9 cellular contexts compared by ENCODE assay signal in genomic region chr3:45659661-45660566, GRCh38. TPM values are rescaled to one million over a fixed set of nuclear protein-coding genes. Genes with fewer than 3 reads are reported as not detected.
DNase-seq lines count a peak whose midpoint lies in the region; ATAC-seq, FAIRE-seq and TF ChIP-seq lines count a peak whose summit lies in the region.
"Had no signal": no experiment of that assay in that cellular context is flagged by ENCODE, and none has a peak within 500 bp of the region (broad histone marks: within the 10 kb centered on the region; RNA-seq: fewer than 3 reads in every experiment).

No MANE protein-coding gene starts in this region.

- no peak for TF ChIP-seq POLR2A in GM12891 (IDR thresholded peaks at IDR 0.05; ENCODE audit: low read depth, low read length)

- H3K79me2 ChIP-seq in neural cell (replicated peaks; ENCODE audit: insufficient read depth, low read length), result no peaks in the 10 kb centered on the region

- no peaks in the 10 kb centered on the region for H3F3A ChIP-seq in neural cell (ENCODE audit: insufficient read depth, low read length, poor library complexity, severe bottlenecking)

- H3K9ac ChIP-seq in neural cell (ENCODE audit: low read length), result no peak overlapping the region

- H3K4me2 ChIP-seq in neural cell (ENCODE audit: low read length), result no peak overlapping the region

- H3K27me3 ChIP-seq in neural cell (ENCODE audit: insufficient read depth, low read depth, low read length), result no peaks in the 10 kb centered on the region

- H3K27ac ChIP-seq in neural cell (ENCODE audit: low read length), result no peak overlapping the region

- TF ChIP-seq CTCF in neural cell (IDR thresholded peaks at IDR 0.05; ENCODE audit: poor library complexity, severe bottlenecking), result peak; percentile 51

- TF ChIP-seq EP300 in neural cell (conservative IDR thresholded peaks at IDR 0.05; ENCODE audit: poor library complexity, severe bottlenecking), result no peak

- H3K9me2 ChIP-seq in neural cell (ENCODE audit: insufficient read depth, low read length), result no peaks in the 10 kb centered on the region

- no peak overlapping the region for H2AFZ ChIP-seq in neural cell (ENCODE audit: low read depth, low read length)

- TF ChIP-seq RAD21 in neural cell (conservative IDR thresholded peaks at IDR 0.05), result no peak

- no peaks in the 10 kb centered on the region for H3K9me3 ChIP-seq in neural cell (ENCODE audit: low read length)

- FAIRE-seq in GM12891 (lab: Jason Lieb, UNC), result no peak
- FAIRE-seq: endometrium had no signal

- no peaks in the 10 kb centered on the region for H3K36me3 ChIP-seq in neural cell (ENCODE audit: insufficient read depth, low read length)

- peak; percentile 44 for DNase-seq in activated CD4-positive, CD25-positive, alpha-beta regulatory T cell treated with anti-CD3 and anti-CD28 coated beads, Interleukin-2, amount 50 U/mL, for 72 hours
- peak; percentile 77 for DNase-seq in NCI-H2029 (lab: John Stamatoyannopoulos, UW)
- DNase-seq in activated T-cell treated with anti-CD3 and anti-CD28 coated beads for 24 hours (ENCODE audit: low read depth), result peak; percentile 20
- peak; percentile 85 for DNase-seq in fibroblast of gingiva (ENCODE audit: low read depth)
- no peak for DNase-seq in GM12891 (ENCODE audit: insufficient read length, low spot score)

- H4K20me1 ChIP-seq in neural cell (ENCODE audit: insufficient read depth), result no peaks in the 10 kb centered on the region

- no peak for ATAC-seq in activated CD4-positive, CD25-positive, alpha-beta regulatory T cell treated with anti-CD3 and anti-CD28 coated beads, Interleukin-2, amount 50 U/mL, for 24 hours
- no peak for ATAC-seq in GM18868 (IDR thresholded peaks at IDR 0.05; ENCODE audit: unreplicated experiment)

- no peak overlapping the region for H3K4me3 ChIP-seq in neural cell (ENCODE audit: low read length)

TF ChIP-seq in neural cell, 6 proteins besides CTCF, POLR2A, EP300 and RAD21:
- TF ChIP-seq MXI1 (conservative IDR thresholded peaks at IDR 0.05; ENCODE audit: poor library complexity, severe bottlenecking), result no peak

TF ChIP-seq in GM12891, 5 proteins besides CTCF, POLR2A, EP300 and RAD21:
- TF ChIP-seq POLR2AphosphoS5 (IDR thresholded peaks at IDR 0.05; ENCODE audit: low read depth, low read length) (no peak), PAX5 (IDR thresholded peaks at IDR 0.05; ENCODE audit: insufficient read depth, low read length, severe bottlenecking) (no peak), POU2F2 (IDR thresholded peaks at IDR 0.05; ENCODE audit: low read depth, low read length) (no peak), TAF1 (IDR thresholded peaks at IDR 0.05; ENCODE audit: low read depth, low read length) (no peak), SPI1 (IDR thresholded peaks at IDR 0.05; ENCODE audit: low read depth, low read length) (no peak)

RNA-seq across cellular contexts. Expression of gene SACM1L, which starts 29.3 kb away (rescaled TPM):
- 50.0 and 66.2 TPM in 2 replicates for polyA plus RNA-seq in neural cell
- polyA minus RNA-seq in neural cell, result 71.1 and 82.1 TPM in 2 replicates
- polyA plus RNA-seq in GM12891 (2012; ENCODE audit: low read depth, missing spikeins), result 12.0 TPM
